Comparison of ENCODE assay signal across 1 cellular context in genomic region chr20:58889334-58890072, GRCh38.
A peak's percentile ranks its signal among the peaks of the same experiment; 100 is the strongest.
TF ChIP-seq lines count a peak whose summit lies in the region.

No MANE protein-coding gene starts in this region.

TF ChIP-seq in K562, 482 proteins besides CTCF, POLR2A, EP300 and RAD21:
- TF ChIP-seq HMGN3 (IDR thresholded peaks at IDR 0.05; ENCODE audit: borderline replicate concordance, extremely low read depth, insufficient read length, low read depth, low read length) = peak; percentile 44
- peak; percentile 60 for TF ChIP-seq RBFOX2 (IDR thresholded peaks at IDR 0.05; ENCODE audit: low read depth, low read length)
- no peak for TF ChIP-seq ZNF133 (CRISPR knock-in tag; IDR thresholded peaks at IDR 0.05)
- no peak for TF ChIP-seq KAT8 (IDR thresholded peaks at IDR 0.05; ENCODE audit: low read depth)
- peak; percentile 1 for TF ChIP-seq RBM22 (IDR thresholded peaks at IDR 0.05; ENCODE audit: low read depth, low read length, poor library complexity, severe bottlenecking)
- peak; percentile 81 for TF ChIP-seq POLR2G (IDR thresholded peaks at IDR 0.05; ENCODE audit: low read depth, low read length)
